Comparison of ENCODE assay signal across 1 cellular context in the genomic region with DNA sequence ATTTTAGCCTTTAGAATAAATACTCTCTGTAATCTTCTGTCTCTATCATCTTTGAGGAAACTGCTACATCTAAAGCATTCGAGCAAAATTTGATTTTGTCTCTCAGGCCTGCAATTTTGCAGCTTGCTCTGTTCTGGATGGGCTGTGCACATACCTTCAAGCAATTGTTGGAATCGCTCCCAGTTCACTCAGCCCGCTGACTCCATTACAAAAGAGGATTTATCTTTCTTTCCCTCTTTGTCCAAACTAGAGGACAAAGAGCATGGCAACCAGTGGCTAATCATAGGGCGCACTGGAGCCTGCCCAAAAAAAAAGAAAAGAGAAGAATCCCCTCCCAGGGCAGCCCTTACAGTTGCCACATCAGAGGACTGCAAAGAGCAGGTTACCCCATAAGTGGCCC.
TF ChIP-seq lines count a peak whose summit lies in the region.

No MANE protein-coding gene starts in this region.

TF ChIP-seq in H1, 55 proteins besides CTCF, POLR2A, EP300 and RAD21:
- TF ChIP-seq POU5F1 (IDR thresholded peaks at IDR 0.05; ENCODE audit: low read depth, low read length), result no peak
TF ChIP-seq in H1: peak in this region for 0.
